ENCODE assay signal across 8 cellular contexts in genomic region chr1:155909894-155910293, GRCh38. TPM values are rescaled to one million over a fixed set of nuclear protein-coding genes. Genes with fewer than 3 reads are reported as not detected.
DNase-seq lines count a peak whose midpoint lies in the region; ATAC-seq and TF ChIP-seq lines count a peak whose summit lies in the region.

No MANE protein-coding gene starts in this region.

- no peak overlapping the region for H3K27ac Mint-ChIP-seq in neural progenitor cell

- peak overlapping the region; percentile 95 for H3K4me3 Mint-ChIP-seq in neural progenitor cell

- no peaks in the 10 kb centered on the region for H3K4me1 ChIP-seq in neural progenitor cell

- H3F3A ChIP-seq in neural progenitor cell (ENCODE audit: low read depth) = peaks cover 44% of the 10 kb centered on the region

- peak overlapping the region; percentile 84 for H3K4me2 ChIP-seq in neural progenitor cell

- TF ChIP-seq CTCF in neural progenitor cell (IDR thresholded peaks at IDR 0.05) = no peak

- peaks cover 4% of the 10 kb centered on the region for H3K27me3 Mint-ChIP-seq in neural progenitor cell (ENCODE audit: insufficient read depth, low read depth)

- DNase-seq in EH (ENCODE audit: low read depth) (peak; percentile 81), RPMI7951 (ENCODE audit: low read depth) (peak; percentile 46), epithelial cell of prostate (ENCODE audit: low read depth, low spot score) (peak; percentile 68), neural progenitor cell (ENCODE audit: low spot score) (no peak), NCI-H748 treated with DMSO at 0.1 percent for 48 hours (lab: John Stamatoyannopoulos, UW) (no peak)
- DNase-seq in stimulated activated CD4-positive, alpha-beta T cell treated with anti-CD3 and anti-CD28 coated beads, Interleukin-1b, Interleukin-23, amount 100 ng/mL, for 48 hours = no peak
- DNase-seq in activated CD8-positive, alpha-beta memory T cell treated with anti-CD3 and anti-CD28 coated beads for 24 hours = no peak

- no peaks in the 10 kb centered on the region for H3K9me3 Mint-ChIP-seq in neural progenitor cell

- peaks cover 17% of the 10 kb centered on the region for H3K4me1 Mint-ChIP-seq in neural progenitor cell

- H4K20me1 ChIP-seq in neural progenitor cell (ENCODE audit: low read depth) = no peaks in the 10 kb centered on the region

- peak overlapping the region; percentile 87 for H3K4me3 ChIP-seq in neural progenitor cell

- no peaks in the 10 kb centered on the region for H3K27me3 ChIP-seq in neural progenitor cell

- peaks cover 28% of the 10 kb centered on the region for H3K79me2 ChIP-seq in neural progenitor cell (ENCODE audit: low read depth)

- no peak overlapping the region for H2AFZ ChIP-seq in neural progenitor cell (replicated peaks)

- H3K36me3 Mint-ChIP-seq in neural progenitor cell = peaks cover 16% of the 10 kb centered on the region

- H3K9me3 ChIP-seq in neural progenitor cell (ENCODE audit: low read depth) = no peaks in the 10 kb centered on the region

- peak overlapping the region; percentile 93 for H3K27ac ChIP-seq in epithelial cell of prostate
- no peak overlapping the region for H3K27ac ChIP-seq in neural progenitor cell

- no peak for ATAC-seq in GM19397 (IDR thresholded peaks at IDR 0.05; ENCODE audit: unreplicated experiment)

- H3K9ac ChIP-seq in neural progenitor cell = no peak overlapping the region

- H3K36me3 ChIP-seq in neural progenitor cell = peaks cover 8% of the 10 kb centered on the region

RNA-seq across cellular contexts. Expression of gene RIT1, which starts 1.3 kb away (rescaled TPM):
- total RNA-seq in RPMI7951 (2014; rRNA removed; shearing (Covaris generic)) = 24.9 and 34.8 TPM in 2 replicates
- 41.5 and 51.3 TPM in 2 replicates for total RNA-seq in neural progenitor cell (ENCODE audit: low replicate concordance)

RNA-seq across cellular contexts. Expression of gene KHDC4, which starts 24.3 kb away (rescaled TPM):
- total RNA-seq in RPMI7951 (2014; rRNA removed; shearing (Covaris generic)) = 27.0 and 28.6 TPM in 2 replicates
- total RNA-seq in neural progenitor cell (ENCODE audit: low replicate concordance) = 91.5 and 91.9 TPM in 2 replicates

RNA-seq across cellular contexts. Expression of gene RXFP4, which starts 31.5 kb away (rescaled TPM):
- not detected in 2 replicates for total RNA-seq in RPMI7951 (2014; rRNA removed; shearing (Covaris generic))
- not detected in 2 replicates for total RNA-seq in neural progenitor cell (ENCODE audit: low replicate concordance)

RNA-seq across cellular contexts. Expression of gene SYT11, which starts 50.5 kb away (rescaled TPM):
- 8.5 and 10.9 TPM in 2 replicates for total RNA-seq in RPMI7951 (2014; rRNA removed; shearing (Covaris generic))
- 6.3 TPM in 2 replicates for total RNA-seq in neural progenitor cell (ENCODE audit: low replicate concordance)

RNA-seq across cellular contexts. Expression of gene GON4L, which starts 52.9 kb away (rescaled TPM):
- total RNA-seq in RPMI7951 (2014; rRNA removed; shearing (Covaris generic)) = 13.0 and 15.1 TPM in 2 replicates
- total RNA-seq in neural progenitor cell (ENCODE audit: low replicate concordance) = 31.4 and 41.8 TPM in 2 replicates

Comparison
In these comparisons a context has a peak if more than half of its experiments do, and no peak if none do; other contexts are left out.
1. DNase-seq: peak in EH (single experiment), RPMI7951 (single experiment) and epithelial cell of prostate (single experiment); none in neural progenitor cell (single experiment), NCI-H748 treated with DMSO at 0.1 percent for 48 hours (single experiment), stimulated activated CD4-positive, alpha-beta T cell treated with anti-CD3 and anti-CD28 coated beads, Interleukin-1b, Interleukin-23, amount 100 ng/mL, for 48 hours (single experiment) and activated CD8-positive, alpha-beta memory T cell treated with anti-CD3 and anti-CD28 coated beads for 24 hours (single experiment).